15 cellular contexts compared by ENCODE assay signal in the genomic region with DNA sequence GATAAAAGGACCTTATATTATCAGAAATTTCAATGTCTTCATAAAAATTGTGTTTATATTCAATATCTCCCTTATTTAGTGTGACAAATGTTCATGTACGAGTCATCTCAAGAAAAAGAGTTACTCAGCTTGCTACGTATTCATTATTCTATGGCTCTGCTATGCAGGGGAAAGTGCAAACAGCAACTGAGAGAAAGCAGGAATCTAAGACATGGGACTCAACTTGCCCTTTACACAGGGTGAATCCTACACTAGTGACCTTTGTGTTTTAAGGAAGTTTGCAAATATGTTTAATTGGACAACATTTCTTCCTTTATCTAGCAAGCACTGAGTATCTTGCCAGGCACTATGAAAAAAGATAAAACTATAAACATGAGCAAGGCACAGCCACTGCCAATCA.
DNase-seq lines count a peak whose midpoint lies in the region; ATAC-seq and TF ChIP-seq lines count a peak whose summit lies in the region.
"Had no signal": no experiment of that assay in that cellular context is flagged by ENCODE, and none has a peak within 500 bp of the region (broad histone marks: within the 10 kb centered on the region; RNA-seq: fewer than 3 reads in every experiment).

No MANE protein-coding gene starts in this region.

- H3K36me3 ChIP-seq in IMR-90 (ENCODE audit: control insufficient read depth, insufficient read depth, low read length) (no peaks in the 10 kb centered on the region), osteoblast (ENCODE audit: insufficient read depth, low read length) (no peaks in the 10 kb centered on the region)
- H3K36me3 ChIP-seq: SJSA1 had no signal

- H3K79me1 ChIP-seq in IMR-90 (ENCODE audit: low read depth in 1 of 2, low read length in 2 of 2), result no peaks in the 10 kb centered on the region

- H2BK15ac ChIP-seq in IMR-90 (ENCODE audit: low read depth, low read length), result no peak overlapping the region

- no peak overlapping the region for H3K27ac ChIP-seq in IMR-90 (ENCODE audit: insufficient read depth, low read length)
- H3K27ac ChIP-seq in osteoblast (ENCODE audit: low read depth, low read length), result no peak overlapping the region
- H3K27ac ChIP-seq: SJSA1 had no signal

- H3K27me3 ChIP-seq in IMR-90 (ENCODE audit: control insufficient read depth, insufficient read depth, low read length) (no peaks in the 10 kb centered on the region), osteoblast (ENCODE audit: insufficient read depth, low read length) (no peaks in the 10 kb centered on the region)

- TF ChIP-seq POLR2A in IMR-90 (IDR thresholded peaks at IDR 0.05; ENCODE audit: low read depth, low read length), result no peak
- TF ChIP-seq POLR2A in lower leg skin (IDR thresholded peaks at IDR 0.05), result no peak

- no peak overlapping the region for H3K4ac ChIP-seq in IMR-90 (ENCODE audit: low read depth, low read length)

- peak; percentile 14 for DNase-seq in Caki2 (ENCODE audit: low read depth)
- DNase-seq in IMR-90, result peak; percentile 0
- DNase-seq in epithelial cell of esophagus (ENCODE audit: low read depth), result peak; percentile 60
- peak; percentile 26 for DNase-seq in osteoblast (ENCODE audit: insufficient read length, low spot score, missing footprints)
- no peak for DNase-seq in activated T-cell treated with anti-CD3 and anti-CD28 coated beads, Interleukin-2, amount 50 U/mL, for 24 hours
- DNase-seq in lower leg skin (ENCODE audit: low spot score in 2 of 2), result no peak
- DNase-seq in islet precursor cell, result no peak
- DNase-seq: C1 segment of cervical spinal cord; H9; KBM-7; MV-4-11; NCI-H1930; NCI-H69; NK-92 treated with Interleukin-12 subunit alpha and Interleukin-12 subunit beta, amount 100 ng/mL, for 24 hours had no signal

- no peaks in the 10 kb centered on the region for H3K4me1 Mint-ChIP-seq in activated T-cell treated with anti-CD3 and anti-CD28 coated beads, Interleukin-2, amount 50 U/mL, for 24 hours (ENCODE audit: low read depth)

- H3K4me1 ChIP-seq in IMR-90 (ENCODE audit: control insufficient read depth, insufficient read depth, low read length) (no peaks in the 10 kb centered on the region), osteoblast (ENCODE audit: insufficient read depth, low read length) (no peaks in the 10 kb centered on the region)
- H3K4me1 ChIP-seq: SJSA1 had no signal

- no peak overlapping the region for H3K9ac ChIP-seq in IMR-90 (ENCODE audit: low read depth, low read length)

- no CpG with 5 or more reads among the region's 2 CpGs for WGBS in IMR-90 (ENCODE audit: extremely low coverage in 2 of 2, insufficient read length in 1 of 2), 2 experiments
- 64 to 66% methylated on average over 2 of the region's 2 CpGs for WGBS in lower leg skin, 2 donors

- H3K4me3 Mint-ChIP-seq in activated T-cell treated with anti-CD3 and anti-CD28 coated beads, Interleukin-2, amount 50 U/mL, for 24 hours, result no peak overlapping the region
- H3K4me3 Mint-ChIP-seq: H9 had no signal

- no peak for TF ChIP-seq RAD21 in IMR-90 (IDR thresholded peaks at IDR 0.05; ENCODE audit: low read length)

- dilution Hi-C loops in IMR-90 (cut with HindIII; ENCODE audit: low sequenced_read_pairs, unreplicated experiment), result no loop called here

- no peak overlapping the region for H4K8ac ChIP-seq in IMR-90 (ENCODE audit: low read depth in 2 of 2, low read length in 2 of 2)

- no peak overlapping the region for H2AK9ac ChIP-seq in IMR-90 (replicated peaks; ENCODE audit: low read depth, low read length, poor library complexity)

- H3K27me3 Mint-ChIP-seq in activated T-cell treated with anti-CD3 and anti-CD28 coated beads, Interleukin-2, amount 50 U/mL, for 24 hours, result peaks cover 14% of the 10 kb centered on the region

- BruUV-seq in IMR-90 (replicated peaks; lab: Mats Ljungman, UMichigan), result no TSS peak

- H3K9me1 ChIP-seq in IMR-90 (ENCODE audit: insufficient read depth, low read length), result no peaks in the 10 kb centered on the region

- no peak overlapping the region for H4K5ac ChIP-seq in IMR-90 (ENCODE audit: low read depth, low read length)

- H3K27ac Mint-ChIP-seq in activated T-cell treated with anti-CD3 and anti-CD28 coated beads, Interleukin-2, amount 50 U/mL, for 24 hours, result no peak overlapping the region
- H3K27ac Mint-ChIP-seq: H9 had no signal

- H3K4me3 ChIP-seq in IMR-90 (ENCODE audit: insufficient read depth, low read depth, low read length) (no peak overlapping the region), epithelial cell of esophagus (ENCODE audit: low read length) (no peak overlapping the region), osteoblast (ENCODE audit: insufficient read depth, low read length) (no peak overlapping the region), lower leg skin (ENCODE audit: low read depth, poor library complexity, severe bottlenecking) (no peak overlapping the region)
- H3K4me3 ChIP-seq: SJSA1 had no signal

- no peak for TF ChIP-seq CTCF in IMR-90 (conservative IDR thresholded peaks at IDR 0.05; ENCODE audit: low read depth, low read length)
- TF ChIP-seq CTCF in epithelial cell of esophagus (IDR thresholded peaks at IDR 0.05; ENCODE audit: insufficient read depth, low read depth, low read length, missing control alignments), result no peak
- TF ChIP-seq CTCF in osteoblast (IDR thresholded peaks at IDR 0.05; ENCODE audit: extremely low read depth, low read depth, low read length), result no peak
- TF ChIP-seq CTCF in lower leg skin (IDR thresholded peaks at IDR 0.05), result no peak

- H3K79me2 ChIP-seq in osteoblast (ENCODE audit: insufficient read depth, low read length), result no peaks in the 10 kb centered on the region

- no peak overlapping the region for H2AK5ac ChIP-seq in IMR-90 (ENCODE audit: low read depth, low read length)

- no peak overlapping the region for H3K4me2 ChIP-seq in IMR-90 (ENCODE audit: low read depth, low read length)
- no peak overlapping the region for H3K4me2 ChIP-seq in osteoblast (ENCODE audit: insufficient read depth, low read length)

- POLR2A ChIA-PET in IMR-90 (lab: Charles Lee; ENCODE audit: unreplicated experiment), result no interaction called here

- H2AFZ ChIP-seq in IMR-90 (replicated peaks; ENCODE audit: low read length, poor library complexity) (no peak overlapping the region), osteoblast (ENCODE audit: low read length) (no peak overlapping the region)

- H3K9me3 ChIP-seq in IMR-90 (ENCODE audit: control insufficient read depth, insufficient read depth, low read length) (no peaks in the 10 kb centered on the region), osteoblast (ENCODE audit: low read depth, low read length) (no peaks in the 10 kb centered on the region)
- H3K9me3 ChIP-seq: SJSA1 had no signal

- no peak for ATAC-seq in IMR-90 (ENCODE audit: low read depth)

- intact Hi-C loops in IMR-90 (cut with micrococcal nuclease) (loop anchor here (10.0 kb wide), 1 partner anchor 772 kb away; no protein-coding TSS in a partner anchor), lower leg skin (cut with DNase I; ENCODE audit: low total_unique reads) (no loop called here)

- no peak overlapping the region for H3K18ac ChIP-seq in IMR-90 (ENCODE audit: low read depth, low read length)

- CTCF ChIA-PET in IMR-90 (lab: Yijun Ruan, JAX), result no interaction called here

- no peak overlapping the region for H3K14ac ChIP-seq in IMR-90 (replicated peaks; ENCODE audit: low read depth, low read length)

- H3K56ac ChIP-seq in IMR-90 (ENCODE audit: extremely low read depth, insufficient read depth, low read length), result no peak overlapping the region

- H3K23ac ChIP-seq in IMR-90 (ENCODE audit: low read depth, low read length), result no peak overlapping the region

- H3K9me3 Mint-ChIP-seq in activated T-cell treated with anti-CD3 and anti-CD28 coated beads, Interleukin-2, amount 50 U/mL, for 24 hours, result no peaks in the 10 kb centered on the region
- H3K9me3 Mint-ChIP-seq: H9 had no signal

- no peaks in the 10 kb centered on the region for H3K36me3 Mint-ChIP-seq in activated T-cell treated with anti-CD3 and anti-CD28 coated beads, Interleukin-2, amount 50 U/mL, for 24 hours (ENCODE audit: low read depth)

- in situ Hi-C loops in Caki2 (cut with HindIII; ENCODE audit: low pct_unique_long_range_greater_than_20kb, low sequenced_read_pairs) (no loop called here), IMR-90 (cut with MboI; ENCODE audit: low sequenced_read_pairs) (no loop called here)

- no peak overlapping the region for H2BK20ac ChIP-seq in IMR-90 (ENCODE audit: low read depth, low read length)

- H4K91ac ChIP-seq in IMR-90 (ENCODE audit: insufficient read depth, low read depth, low read length), result no peak overlapping the region

- H2BK5ac ChIP-seq in IMR-90 (ENCODE audit: low read depth, low read length, poor library complexity, severe bottlenecking), result no peak overlapping the region

- no peak overlapping the region for H2BK120ac ChIP-seq in IMR-90 (ENCODE audit: low read depth, low read length)

- H4K20me1 ChIP-seq in IMR-90 (ENCODE audit: insufficient read depth, low read length), result no peaks in the 10 kb centered on the region
- H4K20me1 ChIP-seq in osteoblast (ENCODE audit: insufficient read depth, low read length), result no peaks in the 10 kb centered on the region

TF ChIP-seq in IMR-90, 13 proteins besides CTCF, POLR2A, EP300 and RAD21:
- TF ChIP-seq MAFK (IDR thresholded peaks at IDR 0.05; ENCODE audit: low read depth, low read length), result no peak
- TF ChIP-seq, protein P1, sequence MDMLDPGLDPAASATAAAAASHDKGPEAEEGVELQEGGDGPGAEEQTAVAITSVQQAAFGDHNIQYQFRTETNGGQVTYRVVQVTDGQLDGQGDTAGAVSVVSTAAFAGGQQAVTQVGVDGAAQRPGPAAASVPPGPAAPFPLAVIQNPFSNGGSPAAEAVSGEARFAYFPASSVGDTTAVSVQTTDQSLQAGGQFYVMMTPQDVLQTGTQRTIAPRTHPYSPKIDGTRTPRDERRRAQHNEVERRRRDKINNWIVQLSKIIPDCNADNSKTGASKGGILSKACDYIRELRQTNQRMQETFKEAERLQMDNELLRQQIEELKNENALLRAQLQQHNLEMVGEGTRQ (IDR thresholded peaks at IDR 0.05; ENCODE audit: low read depth, low read length), result no peak
- TF ChIP-seq SMC3 (IDR thresholded peaks at IDR 0.05; ENCODE audit: low read depth, low read length), result no peak
- no peak for TF ChIP-seq FOS (IDR thresholded peaks at IDR 0.05; ENCODE audit: low read depth, low read length)
- no peak for TF ChIP-seq MAZ (IDR thresholded peaks at IDR 0.05; ENCODE audit: borderline replicate concordance, low read depth, low read length)

Comparison
In these comparisons a context has a peak if more than half of its experiments do, and no peak if none do; other contexts are left out.
1. DNase-seq: peak in Caki2 (single experiment), IMR-90 (single experiment), epithelial cell of esophagus (single experiment) and osteoblast (single experiment); none in activated T-cell treated with anti-CD3 and anti-CD28 coated beads, Interleukin-2, amount 50 U/mL, for 24 hours (single experiment), lower leg skin (0 of 2) and islet precursor cell (single experiment).